7 cellular contexts compared by ENCODE assay signal in genomic region chr2:232315049-232315922, GRCh38.
DNase-seq lines count a peak whose midpoint lies in the region; ATAC-seq and TF ChIP-seq lines count a peak whose summit lies in the region.

No MANE protein-coding gene starts in this region.

- peaks cover 7% of the 10 kb centered on the region for H3K9me3 Mint-ChIP-seq in activated B cell treated with CpG ODN at 0.5 μM for 24 hours
- peaks cover 8 to 9% of the 10 kb centered on the region in 2 donors for H3K9me3 Mint-ChIP-seq in stimulated activated naive B cell treated with anti-CD40 and anti-IgM and Interleukin-4, amounts not matched to agents 10 μg/mL and 1 μg/mL and 100 μg/mL, for 72 hours

- CTCF ChIA-PET in activated B cell treated with CpG ODN at 0.5 μM for 24 hours (lab: Charles Lee), result interaction anchor here (0.8 to 1.6 kb wide), 6 partner anchors 10 to 173 kb away, joined by 3 to 6 read pairs (median 4); no protein-coding TSS in a partner anchor

- H3K27ac ChIP-seq in mucosa of rectum (ENCODE audit: low read depth in 2 of 2, low read length in 2 of 2), result peak overlapping the region; percentile 10 to 67
- H3K27ac ChIP-seq in WERI-Rb-1, result no peak overlapping the region

- H3K36me3 ChIP-seq in mucosa of rectum (ENCODE audit: control insufficient read depth in 2 of 2, insufficient read depth in 2 of 2, low read length in 2 of 2) (no peaks in the 10 kb centered on the region), WERI-Rb-1 (no peaks in the 10 kb centered on the region)

- no peaks in the 10 kb centered on the region for H3K9me3 ChIP-seq in mucosa of rectum (ENCODE audit: control insufficient read depth in 2 of 2, low read length in 2 of 2)
- peaks cover 12% of the 10 kb centered on the region for H3K9me3 ChIP-seq in WERI-Rb-1 (ENCODE audit: severe bottlenecking)

- no peaks in the 10 kb centered on the region for H3K27me3 Mint-ChIP-seq in activated B cell treated with CpG ODN at 0.5 μM for 24 hours
- H3K27me3 Mint-ChIP-seq in stimulated activated naive B cell treated with anti-CD40 and anti-IgM and Interleukin-4, amounts not matched to agents 10 μg/mL and 1 μg/mL and 100 μg/mL, for 72 hours, result no peaks in the 10 kb centered on the region

- H3K4me1 Mint-ChIP-seq in activated B cell treated with CpG ODN at 0.5 μM for 24 hours, result peaks cover 30% of the 10 kb centered on the region
- peaks cover 18 to 30% of the 10 kb centered on the region in 2 donors for H3K4me1 Mint-ChIP-seq in stimulated activated naive B cell treated with anti-CD40 and anti-IgM and Interleukin-4, amounts not matched to agents 10 μg/mL and 1 μg/mL and 100 μg/mL, for 72 hours

- H3K4me3 Mint-ChIP-seq in activated B cell treated with CpG ODN at 0.5 μM for 24 hours, result peak overlapping the region; percentile 59
- peak overlapping the region; percentile 31 to 65 for H3K4me3 Mint-ChIP-seq in stimulated activated naive B cell treated with anti-CD40 and anti-IgM and Interleukin-4, amounts not matched to agents 10 μg/mL and 1 μg/mL and 100 μg/mL, for 72 hours

- peak; percentile 41 for DNase-seq in activated B cell treated with CpG ODN at 0.5 μM for 24 hours
- peak; percentile 42 for DNase-seq in choroid plexus epithelial cell (ENCODE audit: low read depth)
- DNase-seq in stimulated activated naive B cell treated with anti-CD40 and anti-IgM and Interleukin-4, amounts not matched to agents 10 μg/mL and 1 μg/mL and 100 μg/mL, for 72 hours, result peak; percentile 71
- no peak for DNase-seq in WERI-Rb-1

- ATAC-seq in GM19328 (IDR thresholded peaks at IDR 0.05; ENCODE audit: unreplicated experiment) (peak; percentile 51), HG03442 (IDR thresholded peaks at IDR 0.05; ENCODE audit: unreplicated experiment) (peak; percentile 84), activated B cell treated with CpG ODN at 0.5 μM for 24 hours (ENCODE audit: low read depth) (peak; percentile 96)
- peak; percentile 97 to 99 for ATAC-seq in stimulated activated naive B cell treated with anti-CD40 and anti-IgM and Interleukin-4, amounts not matched to agents 10 μg/mL and 1 μg/mL and 100 μg/mL, for 72 hours (replicated peaks)

- TF ChIP-seq CTCF in activated B cell treated with CpG ODN at 0.5 μM for 24 hours (IDR thresholded peaks at IDR 0.05), result no peak
- TF ChIP-seq CTCF in choroid plexus epithelial cell (conservative IDR thresholded peaks at IDR 0.05; ENCODE audit: low read depth, low read length), result no peak
- TF ChIP-seq CTCF in WERI-Rb-1 (IDR thresholded peaks at IDR 0.05; ENCODE audit: low read depth, low read length), result no peak

- H3K9ac ChIP-seq in mucosa of rectum (ENCODE audit: low read depth in 1 of 2, low read length in 2 of 2), result peak overlapping the region in 1 of 2 donors; percentile 28

- POLR2A ChIA-PET in activated B cell treated with CpG ODN at 0.5 μM for 24 hours (lab: Charles Lee), result interaction anchor here (0.8 to 1.2 kb wide), 4 partner anchors 10 to 643 kb away, joined by 3 to 4 read pairs (median 3); partner anchors contain the start of genes DIS3L2, EIF4E2 and TIGD1

- H3K27me3 ChIP-seq in mucosa of rectum (ENCODE audit: control insufficient read depth in 2 of 2, insufficient read depth in 2 of 2, low read length in 2 of 2) (no peaks in the 10 kb centered on the region), WERI-Rb-1 (ENCODE audit: insufficient read depth, low read depth, severe bottlenecking) (no peaks in the 10 kb centered on the region)

- H3K4me1 ChIP-seq in mucosa of rectum (ENCODE audit: control insufficient read depth in 2 of 2, insufficient read depth in 2 of 2, low read length in 2 of 2), result peaks cover 24 to 30% of the 10 kb centered on the region in 2 donors

- peak overlapping the region; percentile 79 for H3K27ac Mint-ChIP-seq in activated B cell treated with CpG ODN at 0.5 μM for 24 hours
- peak overlapping the region; percentile 88 for H3K27ac Mint-ChIP-seq in stimulated activated naive B cell treated with anti-CD40 and anti-IgM and Interleukin-4, amounts not matched to agents 10 μg/mL and 1 μg/mL and 100 μg/mL, for 72 hours

- H3K36me3 Mint-ChIP-seq in activated B cell treated with CpG ODN at 0.5 μM for 24 hours (ENCODE audit: low read depth), result peaks cover 30% of the 10 kb centered on the region
- H3K36me3 Mint-ChIP-seq in stimulated activated naive B cell treated with anti-CD40 and anti-IgM and Interleukin-4, amounts not matched to agents 10 μg/mL and 1 μg/mL and 100 μg/mL, for 72 hours, result peaks cover 34 to 39% of the 10 kb centered on the region in 2 donors

- intact Hi-C loops in activated B cell treated with CpG ODN at 0.5 μM for 24 hours (cut with micrococcal nuclease), result loop anchor here (1.0 kb wide), 1 partner anchor 125 kb away; no protein-coding TSS in a partner anchor

- H3K4me3 ChIP-seq in choroid plexus epithelial cell (ENCODE audit: low read depth, low read length), result no peak overlapping the region
- peak overlapping the region in 1 of 2 donors; percentile 28 for H3K4me3 ChIP-seq in mucosa of rectum (ENCODE audit: low read length in 2 of 2)
- no peak overlapping the region for H3K4me3 ChIP-seq in WERI-Rb-1 (ENCODE audit: low read depth, low read length)
